12 cellular contexts compared by ENCODE assay signal in genomic region chr11:121473064-121473777, GRCh38. TPM values are rescaled to one million over a fixed set of nuclear protein-coding genes. Genes with fewer than 3 reads are reported as not detected.
DNase-seq lines count a peak whose midpoint lies in the region; ATAC-seq and TF ChIP-seq lines count a peak whose summit lies in the region.
"Had no signal": no experiment of that assay in that cellular context is flagged by ENCODE, and none has a peak within 500 bp of the region (broad histone marks: within the 10 kb centered on the region; RNA-seq: fewer than 3 reads in every experiment).

No MANE protein-coding gene starts in this region.

- H3K9me3 ChIP-seq in HEK293 (ENCODE audit: control insufficient read depth, insufficient read depth, low read depth, low read length), result no peaks in the 10 kb centered on the region
- no peaks in the 10 kb centered on the region for H3K9me3 ChIP-seq in naive thymus-derived CD4-positive, alpha-beta T cell (ENCODE audit: control insufficient read depth in 2 of 3, low read length in 3 of 3)
- H3K9me3 ChIP-seq: thyroid gland had no signal

- DNase-seq in AG20443 (ENCODE audit: low spot score), result peak; percentile 40
- DNase-seq in central memory CD8-positive, alpha-beta T cell (ENCODE audit: low spot score in 2 of 2), result no peak
- DNase-seq in naive thymus-derived CD4-positive, alpha-beta T cell, result no peak
- DNase-seq in Right ventricle myocardium superior, result no peak
- DNase-seq in Kasumi-1 (lab: John Stamatoyannopoulos, UW), result no peak
- DNase-seq in OCI-M2 (lab: John Stamatoyannopoulos, UW; ENCODE audit: unreplicated experiment), result no peak
- DNase-seq: MM.1S, NCI-H774, thyroid gland had no signal

- H3K36me3 Mint-ChIP-seq in central memory CD8-positive, alpha-beta T cell (ENCODE audit: insufficient read depth), result peaks cover 45% of the 10 kb centered on the region
- H3K36me3 Mint-ChIP-seq in naive thymus-derived CD4-positive, alpha-beta T cell, result peaks cover 13 to 72% (median 36%) of the 10 kb centered on the region in 5 donors

- no peak overlapping the region for H3K27ac ChIP-seq in HEK293 (ENCODE audit: extremely low read depth, low read depth, low read length)
- H3K27ac ChIP-seq in naive thymus-derived CD4-positive, alpha-beta T cell (ENCODE audit: low read depth, low read length), result no peak overlapping the region

- POLR2A ChIA-PET in HEK293 (lab: Yijun Ruan, JAX), result no interaction called here
- POLR2A ChIA-PET in naive thymus-derived CD4-positive, alpha-beta T cell (lab: Charles Lee), result interaction anchor here (0.5 to 1.2 kb wide), 2 partner anchors 11 to 91 kb away, joined by 3 read pairs; no protein-coding TSS in a partner anchor

- H3K27me3 Mint-ChIP-seq in central memory CD8-positive, alpha-beta T cell, result no peaks in the 10 kb centered on the region
- no peaks in the 10 kb centered on the region for H3K27me3 Mint-ChIP-seq in naive thymus-derived CD4-positive, alpha-beta T cell

- intact Hi-C loops in naive thymus-derived CD4-positive, alpha-beta T cell (cut with micrococcal nuclease), result no loop called here
- intact Hi-C loops in Right ventricle myocardium superior (cut with DNase I), result no loop called here

- no peaks in the 10 kb centered on the region for H3K4me1 ChIP-seq in HEK293 (ENCODE audit: control insufficient read depth, insufficient read depth, low read length)
- peaks cover 37 to 57% of the 10 kb centered on the region in 2 donors for H3K4me1 ChIP-seq in naive thymus-derived CD4-positive, alpha-beta T cell (ENCODE audit: control insufficient read depth in 2 of 2, insufficient read depth in 2 of 2, low read length in 2 of 2)

- no peaks in the 10 kb centered on the region for H3K9me3 Mint-ChIP-seq in central memory CD8-positive, alpha-beta T cell
- no peaks in the 10 kb centered on the region for H3K9me3 Mint-ChIP-seq in naive thymus-derived CD4-positive, alpha-beta T cell
- H3K9me3 Mint-ChIP-seq: activated T-helper 1 cell treated with anti-CD3 and anti-CD28 coated beads, Interleukin-12 subunit alpha, Interleukin-12 subunit beta, Interleukin-2, Interleukin-4 antibody, amounts not matched to agents 30 ng/mL and 10 ng/mL and 1 ng/mL, durations not matched to agents 14 hours and 24 hours and 36 hours had no signal

- H3K4me3 Mint-ChIP-seq in central memory CD8-positive, alpha-beta T cell, result peak overlapping the region; percentile 71
- peak overlapping the region in 2 of 10 donors; percentile 43 to 51 for H3K4me3 Mint-ChIP-seq in naive thymus-derived CD4-positive, alpha-beta T cell
- H3K4me3 Mint-ChIP-seq: activated T-helper 1 cell treated with anti-CD3 and anti-CD28 coated beads, Interleukin-12 subunit alpha, Interleukin-12 subunit beta, Interleukin-2, Interleukin-4 antibody, amounts not matched to agents 30 ng/mL and 10 ng/mL and 1 ng/mL, durations not matched to agents 14 hours and 24 hours and 36 hours had no signal

- no peak for TF ChIP-seq CTCF in HEK293 (tag by site-specific recombination; IDR thresholded peaks at IDR 0.05)

- no peak for ATAC-seq in central memory CD8-positive, alpha-beta T cell (replicated peaks; ENCODE audit: extremely low read depth, poor library complexity, severe bottlenecking)
- no peak for ATAC-seq in naive thymus-derived CD4-positive, alpha-beta T cell
- no peak for ATAC-seq in Right ventricle myocardium superior (ENCODE audit: poor library complexity)
- no peak for ATAC-seq in HG03565 (IDR thresholded peaks at IDR 0.05; ENCODE audit: unreplicated experiment)

- H3K4me3 ChIP-seq in HEK293 (ENCODE audit: low read depth, low read length), result no peak overlapping the region
- H3K4me3 ChIP-seq in naive thymus-derived CD4-positive, alpha-beta T cell (ENCODE audit: low read length), result no peak overlapping the region
- H3K4me3 ChIP-seq: thyroid gland had no signal

- no peaks in the 10 kb centered on the region for H3K27me3 ChIP-seq in naive thymus-derived CD4-positive, alpha-beta T cell (ENCODE audit: control insufficient read depth in 2 of 2, insufficient read depth in 2 of 2, low read length in 2 of 2)
- H3K27me3 ChIP-seq: thyroid gland had no signal

- H3K36me3 ChIP-seq in HEK293 (ENCODE audit: control insufficient read depth in 2 of 2, insufficient read depth in 1 of 2, low read length in 2 of 2), result no peaks in the 10 kb centered on the region
- H3K36me3 ChIP-seq in naive thymus-derived CD4-positive, alpha-beta T cell (ENCODE audit: control insufficient read depth in 2 of 3, insufficient read depth in 3 of 3, low read length in 3 of 3), result peaks cover 15 to 49% (median 21%) of the 10 kb centered on the region in 3 experiments
- H3K36me3 ChIP-seq: thyroid gland had no signal

- CTCF ChIA-PET in HEK293 (lab: Yijun Ruan, JAX), result interaction anchor here (0.7 kb wide), 1 partner anchor 129 kb away, joined by 5 read pairs; no protein-coding TSS in a partner anchor
- CTCF ChIA-PET in naive thymus-derived CD4-positive, alpha-beta T cell (lab: Charles Lee), result no interaction called here

- peaks cover 81% of the 10 kb centered on the region for H3K4me1 Mint-ChIP-seq in central memory CD8-positive, alpha-beta T cell
- H3K4me1 Mint-ChIP-seq in naive thymus-derived CD4-positive, alpha-beta T cell, result peaks cover 68 to 98% (median 88%) of the 10 kb centered on the region in 7 donors

- H3K27ac Mint-ChIP-seq in central memory CD8-positive, alpha-beta T cell (ENCODE audit: low read depth), result peak overlapping the region; percentile 95
- H3K27ac Mint-ChIP-seq in naive thymus-derived CD4-positive, alpha-beta T cell, result peak overlapping the region in 7 of 9 donors; percentile 17 to 89 (median 54)
- H3K27ac Mint-ChIP-seq: activated T-helper 1 cell treated with anti-CD3 and anti-CD28 coated beads, Interleukin-12 subunit alpha, Interleukin-12 subunit beta, Interleukin-2, Interleukin-4 antibody, amounts not matched to agents 30 ng/mL and 10 ng/mL and 1 ng/mL, durations not matched to agents 14 hours and 24 hours and 36 hours had no signal

TF ChIP-seq in HEK293, 187 proteins besides CTCF, POLR2A, EP300 and RAD21:
- TF ChIP-seq ZNF404 (tag by site-specific recombination; IDR thresholded peaks at IDR 0.05) (no peak), REST (tag by site-specific recombination; IDR thresholded peaks at IDR 0.05) (0 out of 2 replicates have a peak, but pooled peaks have one; percentile 25), KLF1 (tag by site-specific recombination; IDR thresholded peaks at IDR 0.05) (no peak), MYNN (tag by site-specific recombination; IDR thresholded peaks at IDR 0.05; ENCODE audit: borderline replicate concordance) (no peak)

RNA-seq across cellular contexts. Expression of gene SORL1, which starts 21.1 kb away (rescaled TPM):
- 100 to 1,000 TPM; 179 to 555 (median 375) TPM for total RNA-seq in naive thymus-derived CD4-positive, alpha-beta T cell
- 100 to 1,000 TPM; 165 to 249 TPM for polyA plus RNA-seq in naive thymus-derived CD4-positive, alpha-beta T cell
- 4.7 TPM for total RNA-seq in Right ventricle myocardium superior

Comparison
In these comparisons a context has a peak if more than half of its experiments do, and no peak if none do; other contexts are left out.
1. RNA of gene SORL1, which starts 21.1 kb away (total RNA-seq): 179 to 555 TPM in naive thymus-derived CD4-positive, alpha-beta T cell; 4.7 TPM in Right ventricle myocardium superior (single experiment); every median in the first group is over 10 times any median in the second.